In the genomic region with DNA sequence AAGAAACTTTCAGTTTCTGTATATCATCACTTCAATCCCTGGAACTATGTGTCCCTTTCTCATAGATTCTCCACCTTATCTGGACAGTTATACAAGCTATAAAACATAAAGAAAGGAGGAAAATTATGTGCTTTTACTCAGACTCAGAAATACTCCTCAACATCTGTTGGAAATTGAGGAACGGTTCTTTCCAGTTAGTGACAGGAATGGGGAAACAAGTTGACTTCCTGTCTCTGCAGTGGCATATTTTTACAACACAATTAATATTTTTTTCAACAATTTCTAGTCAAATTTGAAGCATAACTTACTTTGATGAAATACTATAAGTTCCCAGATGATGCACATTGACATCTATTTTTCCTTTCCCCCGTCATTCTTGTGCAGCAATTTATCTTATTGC, we compare ENCODE assay signal across 1 cellular context.
TF ChIP-seq lines count a peak whose summit lies in the region.

No MANE protein-coding gene starts in this region.

TF ChIP-seq in HEK293T, 16 proteins besides CTCF, POLR2A, EP300 and RAD21 (continued from another document):
- TF ChIP-seq, protein P1, sequence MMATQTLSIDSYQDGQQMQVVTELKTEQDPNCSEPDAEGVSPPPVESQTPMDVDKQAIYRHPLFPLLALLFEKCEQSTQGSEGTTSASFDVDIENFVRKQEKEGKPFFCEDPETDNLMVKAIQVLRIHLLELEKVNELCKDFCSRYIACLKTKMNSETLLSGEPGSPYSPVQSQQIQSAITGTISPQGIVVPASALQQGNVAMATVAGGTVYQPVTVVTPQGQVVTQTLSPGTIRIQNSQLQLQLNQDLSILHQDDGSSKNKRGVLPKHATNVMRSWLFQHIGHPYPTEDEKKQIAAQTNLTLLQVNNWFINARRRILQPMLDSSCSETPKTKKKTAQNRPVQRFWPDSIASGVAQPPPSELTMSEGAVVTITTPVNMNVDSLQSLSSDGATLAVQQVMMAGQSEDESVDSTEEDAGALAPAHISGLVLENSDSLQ (IDR thresholded peaks at IDR 0.05) = no peak
